In the genomic region with DNA sequence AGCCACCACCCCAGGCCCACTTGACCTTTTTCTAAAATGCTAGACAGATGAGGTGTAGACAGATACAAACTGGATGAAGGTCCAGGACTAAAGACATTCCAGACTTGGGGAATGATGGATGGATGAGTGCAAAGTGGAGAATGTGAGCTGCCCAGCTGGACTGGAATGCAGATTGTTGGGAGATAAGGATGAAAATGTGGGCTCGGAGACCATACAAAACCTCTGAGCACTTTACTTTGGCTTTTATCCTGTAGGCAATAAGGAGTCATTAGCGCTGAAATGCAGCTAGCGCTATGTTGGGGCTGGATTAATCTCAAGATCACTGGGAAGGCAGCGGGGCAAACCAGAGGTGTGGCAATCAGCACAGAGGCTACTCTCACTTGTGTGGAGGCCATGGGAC, we compare ENCODE assay signal across 20 cellular contexts.
DNase-seq lines count a peak whose midpoint lies in the region; FAIRE-seq and TF ChIP-seq lines count a peak whose summit lies in the region.
"Had no signal": no experiment of that assay in that cellular context is flagged by ENCODE, and none has a peak within 500 bp of the region (broad histone marks: within the 10 kb centered on the region; RNA-seq: fewer than 3 reads in every experiment).

No MANE protein-coding gene starts in this region.

- FAIRE-seq in HTR-8/SVneo (lab: Jason Lieb, UNC) (peak; percentile 91), astrocyte (lab: Jason Lieb, UNC) (no peak), urothelium cell line (lab: Jason Lieb, UNC) (peak; percentile 55)
- FAIRE-seq: GM12891, GM19239, K562 had no signal

- H3K79me2 ChIP-seq in astrocyte (ENCODE audit: insufficient read depth, low read length): peaks cover 6% of the 10 kb centered on the region

- H3K4me2 ChIP-seq in astrocyte (ENCODE audit: low read length): no peak overlapping the region
- H3K4me2 ChIP-seq: GM23338 had no signal

- no peaks in the 10 kb centered on the region for H3K9me3 ChIP-seq in astrocyte (ENCODE audit: insufficient read depth, low read depth, low read length)
- H3K9me3 ChIP-seq in mesodermal cell (ENCODE audit: control insufficient read depth, low read length): peaks cover 4% of the 10 kb centered on the region
- H3K9me3 ChIP-seq in suprapubic skin: no peaks in the 10 kb centered on the region

- H3K27ac Mint-ChIP-seq in astrocyte (ENCODE audit: unreplicated experiment): peak overlapping the region; percentile 88
- H3K27ac Mint-ChIP-seq: CD14-positive monocyte, GM23338 had no signal

- no peak for TF ChIP-seq POLR2A in suprapubic skin (IDR thresholded peaks at IDR 0.05)

- no peak overlapping the region for H3K9ac ChIP-seq in astrocyte (ENCODE audit: low read length)

- peaks cover 50% of the 10 kb centered on the region for H3K36me3 ChIP-seq in astrocyte (ENCODE audit: insufficient read depth, low read length)
- peaks cover 61% of the 10 kb centered on the region for H3K36me3 ChIP-seq in mesodermal cell (ENCODE audit: control insufficient read depth, insufficient read depth, low read length)
- H3K36me3 ChIP-seq in suprapubic skin: peaks cover 14% of the 10 kb centered on the region

- TF ChIP-seq EP300 in suprapubic skin (IDR thresholded peaks at IDR 0.05): no peak

- no peaks in the 10 kb centered on the region for H3K4me1 ChIP-seq in astrocyte (ENCODE audit: insufficient read depth, low read length)
- peaks cover 15% of the 10 kb centered on the region for H3K4me1 ChIP-seq in mesodermal cell (ENCODE audit: control insufficient read depth, insufficient read depth, low read length, poor library complexity, severe bottlenecking)
- H3K4me1 ChIP-seq in suprapubic skin: no peaks in the 10 kb centered on the region

- no peak for TF ChIP-seq CTCF in astrocyte (IDR thresholded peaks at IDR 0.05; ENCODE audit: insufficient read depth, low read depth, low read length)
- TF ChIP-seq CTCF in suprapubic skin (IDR thresholded peaks at IDR 0.05): no peak

- H3K4me3 ChIP-seq in astrocyte (ENCODE audit: insufficient read depth, low read depth, low read length) (no peak overlapping the region), mesodermal cell (ENCODE audit: extremely low read depth, insufficient read depth, low read length, poor library complexity, severe bottlenecking) (no peak overlapping the region), suprapubic skin (no peak overlapping the region)
- H3K4me3 ChIP-seq: GM23338, K562 had no signal

- WGBS in mesodermal cell (ENCODE audit: insufficient coverage in 2 of 2), 2 experiments: 93 to 94% methylated on average over 4 of the region's 4 CpGs
- WGBS in suprapubic skin: 92% methylated on average over 4 of the region's 4 CpGs

- H3K9me3 Mint-ChIP-seq in astrocyte (ENCODE audit: unreplicated experiment): peaks cover 1% of the 10 kb centered on the region
- H3K9me3 Mint-ChIP-seq: GM23338 had no signal

- peaks cover 28% of the 10 kb centered on the region for H3K36me3 Mint-ChIP-seq in astrocyte (ENCODE audit: low read depth, unreplicated experiment)
- H3K36me3 Mint-ChIP-seq: CD14-positive monocyte had no signal

- no peaks in the 10 kb centered on the region for H4K20me1 ChIP-seq in astrocyte (ENCODE audit: insufficient read depth, low read length)

- H3K4me1 Mint-ChIP-seq in astrocyte (ENCODE audit: low read depth, unreplicated experiment): peaks cover 25% of the 10 kb centered on the region

- no peaks in the 10 kb centered on the region for H3K27me3 Mint-ChIP-seq in astrocyte (ENCODE audit: low read depth, unreplicated experiment)

- H3K27ac ChIP-seq in astrocyte (ENCODE audit: low read depth, low read length) (no peak overlapping the region), mesodermal cell (ENCODE audit: low read depth, low read length, severe bottlenecking) (peak overlapping the region; percentile 33), suprapubic skin (no peak overlapping the region)

- no peak for DNase-seq in HTR-8/SVneo (ENCODE audit: insufficient read length, low spot score)
- peak; percentile 72 for DNase-seq in astrocyte (ENCODE audit: low read depth)
- no peak for DNase-seq in urothelium cell line (ENCODE audit: low spot score)
- no peak for DNase-seq in suprapubic skin (ENCODE audit: low spot score in 2 of 2)
- no peak for DNase-seq in NCI-H1092 (lab: John Stamatoyannopoulos, UW)
- no peak for DNase-seq in amygdala (lab: John Stamatoyannopoulos, UW)
- DNase-seq: DMS 273 treated with DMSO at 0.1 percent for 48 hours, DND-41, HCEC 1CT, NCI-H187, NCI-H2107, NCI-H510A, NCI-H748 treated with DMSO at 0.1 percent for 48 hours, SHP77 had no signal

- H2AFZ ChIP-seq in astrocyte (ENCODE audit: low read depth, low read length): no peak overlapping the region
- H2AFZ ChIP-seq: GM23338 had no signal

- H3K4me3 Mint-ChIP-seq in astrocyte (ENCODE audit: unreplicated experiment): no peak overlapping the region
- H3K4me3 Mint-ChIP-seq: CD14-positive monocyte, GM23338 had no signal

- H3K27me3 ChIP-seq in astrocyte (ENCODE audit: insufficient read depth, low read length) (no peaks in the 10 kb centered on the region), suprapubic skin (no peaks in the 10 kb centered on the region)
